In genomic region chr13:97295279-97296182, GRCh38 we compare ENCODE assay signal across 13 cellular contexts.
DNase-seq lines count a peak whose midpoint lies in the region; ATAC-seq and TF ChIP-seq lines count a peak whose summit lies in the region.
"Had no signal": no experiment of that assay in that cellular context is flagged by ENCODE, and none has a peak within 500 bp of the region (broad histone marks: within the 10 kb centered on the region; RNA-seq: fewer than 3 reads in every experiment).

No MANE protein-coding gene starts in this region.

- H3K27me3 ChIP-seq in Panc1 (ENCODE audit: control insufficient read depth, insufficient read depth, low read length): no peaks in the 10 kb centered on the region
- H3K27me3 ChIP-seq in muscle layer of duodenum (ENCODE audit: low read depth, low read length): no peaks in the 10 kb centered on the region
- H3K27me3 ChIP-seq: tibial artery had no signal

- no peak for TF ChIP-seq CTCF in Panc1 (IDR thresholded peaks at IDR 0.05)

- H3K9me3 ChIP-seq in Panc1 (ENCODE audit: control insufficient read depth, insufficient read depth, low read depth, low read length) (no peaks in the 10 kb centered on the region), muscle layer of duodenum (ENCODE audit: control insufficient read depth in 1 of 2, low read length in 2 of 2) (no peaks in the 10 kb centered on the region)
- H3K9me3 ChIP-seq: tibial artery had no signal

- H3K4me1 ChIP-seq in Panc1 (ENCODE audit: control insufficient read depth, insufficient read depth, low read length) (peaks cover 68% of the 10 kb centered on the region), muscle layer of duodenum (ENCODE audit: control insufficient read depth in 1 of 2, insufficient read depth in 2 of 2, low read length in 2 of 2) (peaks cover 17 to 18% of the 10 kb centered on the region in 2 donors)

- peak overlapping the region; percentile 100 for H3K27ac ChIP-seq in Panc1 (ENCODE audit: low read length)
- H3K27ac ChIP-seq in muscle layer of duodenum (ENCODE audit: low read length): peak overlapping the region; percentile 74
- H3K27ac ChIP-seq: tibial artery had no signal

- CTCF ChIA-PET in Panc1 (lab: Charles Lee): no interaction called here

- in situ Hi-C loops in Panc1 (cut with HindIII; ENCODE audit: low pct_unique_long_range_greater_than_20kb, low sequenced_read_pairs): no loop called here

- DNase-seq in COLO829 (ENCODE audit: low spot score) (peak; percentile 85), Panc1 (ENCODE audit: low read depth, low spot score) (no peak), NCI-H345 treated with DMSO at 0.1 percent for 48 hours (lab: John Stamatoyannopoulos, UW; ENCODE audit: unreplicated experiment) (no peak)
- DNase-seq in stimulated activated CD4-positive, alpha-beta T cell treated with anti-CD3 and anti-CD28 coated beads, Interleukin-12 subunit alpha, Interleukin-12 subunit beta, amount 100 ng/mL, for 4 hours: no peak
- DNase-seq: activated CD8-positive, alpha-beta memory T cell treated with anti-CD3 and anti-CD28 coated beads, Interleukin-2, amount 50 U/mL, for 4 hours; CD8-positive, alpha-beta T cell; NCI-H2107; T-cell; tibial artery had no signal

- POLR2A ChIA-PET in Panc1 (lab: Charles Lee): interaction anchor here (0.6 to 0.7 kb wide), 2 partner anchors 12 to 25 kb away, joined by 3 read pairs; no protein-coding TSS in a partner anchor

- H3K4me3 ChIP-seq in Panc1 (ENCODE audit: low read depth in 2 of 2, low read length in 2 of 2): no peak overlapping the region
- no peak overlapping the region for H3K4me3 ChIP-seq in muscle layer of duodenum (ENCODE audit: low read depth in 1 of 2, low read length in 2 of 2)
- H3K4me3 ChIP-seq: tibial artery had no signal

- TSS peak; percentile 1 for BruUV-seq in Panc1 (replicated peaks; lab: Mats Ljungman, UMichigan)

- peaks cover 2% of the 10 kb centered on the region; the same call in 1 of the 2 replicates for H3K36me3 ChIP-seq in Panc1 (ENCODE audit: control insufficient read depth, insufficient read depth, low read length)
- no peaks in the 10 kb centered on the region for H3K36me3 ChIP-seq in muscle layer of duodenum (ENCODE audit: control insufficient read depth in 1 of 2, insufficient read depth in 2 of 2, low read length in 2 of 2)
- H3K36me3 ChIP-seq: tibial artery had no signal

- ATAC-seq in Panc1 (peak; percentile 63), esophagus mucosa (peak; percentile 73), GM21390 (IDR thresholded peaks at IDR 0.05; ENCODE audit: unreplicated experiment) (no peak), GM21381 (IDR thresholded peaks at IDR 0.05; ENCODE audit: unreplicated experiment) (no peak)
- ATAC-seq: CD8-positive, alpha-beta T cell; T-cell had no signal

- intact Hi-C loops in Panc1 (cut with micrococcal nuclease; ENCODE audit: unreplicated experiment): no loop called here

Comparison
In these comparisons a context has a peak if more than half of its experiments do, and no peak if none do; other contexts are left out.
1. ATAC-seq: peak in Panc1 (single experiment) and esophagus mucosa (single experiment); none in GM21390 (single experiment) and GM21381 (single experiment).